Comparison of ENCODE assay signal across 1 cellular context in the genomic region with DNA sequence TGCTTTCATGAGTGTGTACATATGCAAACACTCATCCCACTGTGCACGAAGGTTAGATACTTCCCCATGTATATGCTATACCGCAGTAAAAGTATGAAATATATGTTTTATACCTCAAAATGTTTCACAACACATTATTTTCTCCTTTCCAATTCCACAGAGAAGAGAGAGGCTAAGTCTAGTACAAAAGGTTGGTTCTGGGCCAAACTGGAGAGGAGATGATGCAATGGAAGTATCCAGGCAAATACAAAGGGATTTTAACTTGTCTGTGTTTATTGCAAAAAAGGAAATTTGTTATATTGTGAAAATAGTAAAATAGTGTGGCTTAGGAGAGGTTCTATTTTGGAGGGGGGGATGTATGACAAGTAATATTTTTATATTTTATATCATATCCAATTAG.
A peak's percentile ranks its signal among the peaks of the same experiment; 100 is the strongest.
TF ChIP-seq lines count a peak whose summit lies in the region.

No MANE protein-coding gene starts in this region.

TF ChIP-seq in HepG2, 621 proteins besides CTCF, POLR2A, EP300 and RAD21 (continued from another document and continues in another):
- TF ChIP-seq, protein P1, sequence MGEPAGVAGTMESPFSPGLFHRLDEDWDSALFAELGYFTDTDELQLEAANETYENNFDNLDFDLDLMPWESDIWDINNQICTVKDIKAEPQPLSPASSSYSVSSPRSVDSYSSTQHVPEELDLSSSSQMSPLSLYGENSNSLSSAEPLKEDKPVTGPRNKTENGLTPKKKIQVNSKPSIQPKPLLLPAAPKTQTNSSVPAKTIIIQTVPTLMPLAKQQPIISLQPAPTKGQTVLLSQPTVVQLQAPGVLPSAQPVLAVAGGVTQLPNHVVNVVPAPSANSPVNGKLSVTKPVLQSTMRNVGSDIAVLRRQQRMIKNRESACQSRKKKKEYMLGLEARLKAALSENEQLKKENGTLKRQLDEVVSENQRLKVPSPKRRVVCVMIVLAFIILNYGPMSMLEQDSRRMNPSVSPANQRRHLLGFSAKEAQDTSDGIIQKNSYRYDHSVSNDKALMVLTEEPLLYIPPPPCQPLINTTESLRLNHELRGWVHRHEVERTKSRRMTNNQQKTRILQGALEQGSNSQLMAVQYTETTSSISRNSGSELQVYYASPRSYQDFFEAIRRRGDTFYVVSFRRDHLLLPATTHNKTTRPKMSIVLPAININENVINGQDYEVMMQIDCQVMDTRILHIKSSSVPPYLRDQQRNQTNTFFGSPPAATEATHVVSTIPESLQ (CRISPR knock-in tag; conservative IDR thresholded peaks at IDR 0.05), result no peak
- no peak for TF ChIP-seq TP53 (CRISPR knock-in tag; conservative IDR thresholded peaks at IDR 0.05)
- TF ChIP-seq ZNF550 (CRISPR knock-in tag; IDR thresholded peaks at IDR 0.05; ENCODE audit: borderline replicate concordance), result no peak
- no peak for TF ChIP-seq STAT5B (CRISPR knock-in tag; IDR thresholded peaks at IDR 0.05)
- no peak for TF ChIP-seq HOXA7 (CRISPR knock-in tag; IDR thresholded peaks at IDR 0.05)
- no peak for TF ChIP-seq ZNF558 (CRISPR knock-in tag; IDR thresholded peaks at IDR 0.05; ENCODE audit: borderline replicate concordance)
- peak; percentile 94 for TF ChIP-seq ZNF644 (CRISPR knock-in tag; IDR thresholded peaks at IDR 0.05; ENCODE audit: low read depth)
- TF ChIP-seq, protein P2, sequence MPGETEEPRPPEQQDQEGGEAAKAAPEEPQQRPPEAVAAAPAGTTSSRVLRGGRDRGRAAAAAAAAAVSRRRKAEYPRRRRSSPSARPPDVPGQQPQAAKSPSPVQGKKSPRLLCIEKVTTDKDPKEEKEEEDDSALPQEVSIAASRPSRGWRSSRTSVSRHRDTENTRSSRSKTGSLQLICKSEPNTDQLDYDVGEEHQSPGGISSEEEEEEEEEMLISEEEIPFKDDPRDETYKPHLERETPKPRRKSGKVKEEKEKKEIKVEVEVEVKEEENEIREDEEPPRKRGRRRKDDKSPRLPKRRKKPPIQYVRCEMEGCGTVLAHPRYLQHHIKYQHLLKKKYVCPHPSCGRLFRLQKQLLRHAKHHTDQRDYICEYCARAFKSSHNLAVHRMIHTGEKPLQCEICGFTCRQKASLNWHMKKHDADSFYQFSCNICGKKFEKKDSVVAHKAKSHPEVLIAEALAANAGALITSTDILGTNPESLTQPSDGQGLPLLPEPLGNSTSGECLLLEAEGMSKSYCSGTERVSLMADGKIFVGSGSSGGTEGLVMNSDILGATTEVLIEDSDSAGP (CRISPR knock-in tag; IDR thresholded peaks at IDR 0.05; ENCODE audit: borderline replicate concordance), result no peak
- no peak for TF ChIP-seq RXRB (CRISPR knock-in tag; IDR thresholded peaks at IDR 0.05; ENCODE audit: borderline replicate concordance)
- TF ChIP-seq TCF7L2 (IDR thresholded peaks at IDR 0.05; ENCODE audit: low read depth, low read length), result no peak
- no peak for TF ChIP-seq SOX13 (IDR thresholded peaks at IDR 0.05)
- TF ChIP-seq SOX13 (CRISPR knock-in tag; conservative IDR thresholded peaks at IDR 0.05 in 1 of 2, IDR thresholded peaks at IDR 0.05 in 1 of 2), result peak in 1 of 2 experiments; percentile 77; a peak in 2 of 4 replicates
- TF ChIP-seq, protein P3, sequence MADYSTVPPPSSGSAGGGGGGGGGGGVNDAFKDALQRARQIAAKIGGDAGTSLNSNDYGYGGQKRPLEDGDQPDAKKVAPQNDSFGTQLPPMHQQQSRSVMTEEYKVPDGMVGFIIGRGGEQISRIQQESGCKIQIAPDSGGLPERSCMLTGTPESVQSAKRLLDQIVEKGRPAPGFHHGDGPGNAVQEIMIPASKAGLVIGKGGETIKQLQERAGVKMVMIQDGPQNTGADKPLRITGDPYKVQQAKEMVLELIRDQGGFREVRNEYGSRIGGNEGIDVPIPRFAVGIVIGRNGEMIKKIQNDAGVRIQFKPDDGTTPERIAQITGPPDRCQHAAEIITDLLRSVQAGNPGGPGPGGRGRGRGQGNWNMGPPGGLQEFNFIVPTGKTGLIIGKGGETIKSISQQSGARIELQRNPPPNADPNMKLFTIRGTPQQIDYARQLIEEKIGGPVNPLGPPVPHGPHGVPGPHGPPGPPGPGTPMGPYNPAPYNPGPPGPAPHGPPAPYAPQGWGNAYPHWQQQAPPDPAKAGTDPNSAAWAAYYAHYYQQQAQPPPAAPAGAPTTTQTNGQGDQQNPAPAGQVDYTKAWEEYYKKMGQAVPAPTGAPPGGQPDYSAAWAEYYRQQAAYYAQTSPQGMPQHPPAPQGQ (CRISPR knock-in tag; IDR thresholded peaks at IDR 0.05; ENCODE audit: borderline replicate concordance), result no peak
- no peak for TF ChIP-seq ESRRA (CRISPR knock-in tag; IDR thresholded peaks at IDR 0.05; ENCODE audit: low read depth)
- TF ChIP-seq RARA (CRISPR knock-in tag; IDR thresholded peaks at IDR 0.05), result 0 out of 2 replicates have a peak, but pooled peaks have one; percentile 21
- TF ChIP-seq HIVEP1 (CRISPR knock-in tag; IDR thresholded peaks at IDR 0.05), result no peak
- no peak for TF ChIP-seq NR2C2 (CRISPR knock-in tag; IDR thresholded peaks at IDR 0.05; ENCODE audit: borderline replicate concordance)
- TF ChIP-seq, protein P4, sequence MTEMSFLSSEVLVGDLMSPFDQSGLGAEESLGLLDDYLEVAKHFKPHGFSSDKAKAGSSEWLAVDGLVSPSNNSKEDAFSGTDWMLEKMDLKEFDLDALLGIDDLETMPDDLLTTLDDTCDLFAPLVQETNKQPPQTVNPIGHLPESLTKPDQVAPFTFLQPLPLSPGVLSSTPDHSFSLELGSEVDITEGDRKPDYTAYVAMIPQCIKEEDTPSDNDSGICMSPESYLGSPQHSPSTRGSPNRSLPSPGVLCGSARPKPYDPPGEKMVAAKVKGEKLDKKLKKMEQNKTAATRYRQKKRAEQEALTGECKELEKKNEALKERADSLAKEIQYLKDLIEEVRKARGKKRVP (CRISPR knock-in tag; IDR thresholded peaks at IDR 0.05), result peak; percentile 66 to 94; a peak in 3 of 4 replicates
- TF ChIP-seq ZNF510 (CRISPR knock-in tag; IDR thresholded peaks at IDR 0.05; ENCODE audit: low read depth), result no peak
- TF ChIP-seq, protein P5, sequence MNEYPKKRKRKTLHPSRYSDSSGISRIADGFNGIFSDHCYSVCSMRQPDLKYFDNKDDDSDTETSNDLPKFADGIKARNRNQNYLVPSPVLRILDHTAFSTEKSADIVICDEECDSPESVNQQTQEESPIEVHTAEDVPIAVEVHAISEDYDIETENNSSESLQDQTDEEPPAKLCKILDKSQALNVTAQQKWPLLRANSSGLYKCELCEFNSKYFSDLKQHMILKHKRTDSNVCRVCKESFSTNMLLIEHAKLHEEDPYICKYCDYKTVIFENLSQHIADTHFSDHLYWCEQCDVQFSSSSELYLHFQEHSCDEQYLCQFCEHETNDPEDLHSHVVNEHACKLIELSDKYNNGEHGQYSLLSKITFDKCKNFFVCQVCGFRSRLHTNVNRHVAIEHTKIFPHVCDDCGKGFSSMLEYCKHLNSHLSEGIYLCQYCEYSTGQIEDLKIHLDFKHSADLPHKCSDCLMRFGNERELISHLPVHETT (CRISPR knock-in tag; conservative IDR thresholded peaks at IDR 0.05), result no peak
- TF ChIP-seq ZNF329 (CRISPR knock-in tag; IDR thresholded peaks at IDR 0.05; ENCODE audit: low read depth), result no peak
- TF ChIP-seq SMYD3 (CRISPR knock-in tag; IDR thresholded peaks at IDR 0.05), result no peak
- TF ChIP-seq ARID2 (CRISPR knock-in tag; IDR thresholded peaks at IDR 0.05; ENCODE audit: borderline replicate concordance), result 0 out of 2 replicates have a peak, but pooled peaks have one; percentile 37
- TF ChIP-seq ETV6 (CRISPR knock-in tag; conservative IDR thresholded peaks at IDR 0.05), result no peak
- no peak for TF ChIP-seq ZNF44 (CRISPR knock-in tag; IDR thresholded peaks at IDR 0.05)
- TF ChIP-seq, protein P6, sequence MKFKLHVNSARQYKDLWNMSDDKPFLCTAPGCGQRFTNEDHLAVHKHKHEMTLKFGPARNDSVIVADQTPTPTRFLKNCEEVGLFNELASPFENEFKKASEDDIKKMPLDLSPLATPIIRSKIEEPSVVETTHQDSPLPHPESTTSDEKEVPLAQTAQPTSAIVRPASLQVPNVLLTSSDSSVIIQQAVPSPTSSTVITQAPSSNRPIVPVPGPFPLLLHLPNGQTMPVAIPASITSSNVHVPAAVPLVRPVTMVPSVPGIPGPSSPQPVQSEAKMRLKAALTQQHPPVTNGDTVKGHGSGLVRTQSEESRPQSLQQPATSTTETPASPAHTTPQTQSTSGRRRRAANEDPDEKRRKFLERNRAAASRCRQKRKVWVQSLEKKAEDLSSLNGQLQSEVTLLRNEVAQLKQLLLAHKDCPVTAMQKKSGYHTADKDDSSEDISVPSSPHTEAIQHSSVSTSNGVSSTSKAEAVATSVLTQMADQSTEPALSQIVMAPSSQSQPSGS (CRISPR knock-in tag; IDR thresholded peaks at IDR 0.05), result 0 out of 2 replicates have a peak, but pooled peaks have one; percentile 25
- TF ChIP-seq ZNF331 (CRISPR knock-in tag; IDR thresholded peaks at IDR 0.05), result peak; percentile 52; the same call in 1 of the 2 replicates
- TF ChIP-seq, protein P7, sequence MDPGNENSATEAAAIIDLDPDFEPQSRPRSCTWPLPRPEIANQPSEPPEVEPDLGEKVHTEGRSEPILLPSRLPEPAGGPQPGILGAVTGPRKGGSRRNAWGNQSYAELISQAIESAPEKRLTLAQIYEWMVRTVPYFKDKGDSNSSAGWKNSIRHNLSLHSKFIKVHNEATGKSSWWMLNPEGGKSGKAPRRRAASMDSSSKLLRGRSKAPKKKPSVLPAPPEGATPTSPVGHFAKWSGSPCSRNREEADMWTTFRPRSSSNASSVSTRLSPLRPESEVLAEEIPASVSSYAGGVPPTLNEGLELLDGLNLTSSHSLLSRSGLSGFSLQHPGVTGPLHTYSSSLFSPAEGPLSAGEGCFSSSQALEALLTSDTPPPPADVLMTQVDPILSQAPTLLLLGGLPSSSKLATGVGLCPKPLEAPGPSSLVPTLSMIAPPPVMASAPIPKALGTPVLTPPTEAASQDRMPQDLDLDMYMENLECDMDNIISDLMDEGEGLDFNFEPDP (CRISPR knock-in tag; conservative IDR thresholded peaks at IDR 0.05), result no peak
- TF ChIP-seq, protein P8, sequence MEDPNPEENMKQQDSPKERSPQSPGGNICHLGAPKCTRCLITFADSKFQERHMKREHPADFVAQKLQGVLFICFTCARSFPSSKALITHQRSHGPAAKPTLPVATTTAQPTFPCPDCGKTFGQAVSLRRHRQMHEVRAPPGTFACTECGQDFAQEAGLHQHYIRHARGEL (CRISPR knock-in tag; IDR thresholded peaks at IDR 0.05), result no peak
- TF ChIP-seq CEBPG (CRISPR knock-in tag; IDR thresholded peaks at IDR 0.05), result peak; percentile 96
- TF ChIP-seq FOXA1 (IDR thresholded peaks at IDR 0.05), result no peak
- no peak for TF ChIP-seq FOXA1 (CRISPR knock-in tag; IDR thresholded peaks at IDR 0.05)
- TF ChIP-seq HMG20A (CRISPR knock-in tag; IDR thresholded peaks at IDR 0.05; ENCODE audit: borderline replicate concordance), result peak; percentile 10; the same call in 1 of the 2 replicates
- TF ChIP-seq, protein P9, sequence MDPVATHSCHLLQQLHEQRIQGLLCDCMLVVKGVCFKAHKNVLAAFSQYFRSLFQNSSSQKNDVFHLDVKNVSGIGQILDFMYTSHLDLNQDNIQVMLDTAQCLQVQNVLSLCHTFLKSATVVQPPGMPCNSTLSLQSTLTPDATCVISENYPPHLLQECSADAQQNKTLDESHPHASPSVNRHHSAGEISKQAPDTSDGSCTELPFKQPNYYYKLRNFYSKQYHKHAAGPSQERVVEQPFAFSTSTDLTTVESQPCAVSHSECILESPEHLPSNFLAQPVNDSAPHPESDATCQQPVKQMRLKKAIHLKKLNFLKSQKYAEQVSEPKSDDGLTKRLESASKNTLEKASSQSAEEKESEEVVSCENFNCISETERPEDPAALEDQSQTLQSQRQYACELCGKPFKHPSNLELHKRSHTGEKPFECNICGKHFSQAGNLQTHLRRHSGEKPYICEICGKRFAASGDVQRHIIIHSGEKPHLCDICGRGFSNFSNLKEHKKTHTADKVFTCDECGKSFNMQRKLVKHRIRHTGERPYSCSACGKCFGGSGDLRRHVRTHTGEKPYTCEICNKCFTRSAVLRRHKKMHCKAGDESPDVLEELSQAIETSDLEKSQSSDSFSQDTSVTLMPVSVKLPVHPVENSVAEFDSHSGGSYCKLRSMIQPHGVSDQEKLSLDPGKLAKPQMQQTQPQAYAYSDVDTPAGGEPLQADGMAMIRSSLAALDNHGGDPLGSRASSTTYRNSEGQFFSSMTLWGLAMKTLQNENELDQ (CRISPR knock-in tag; IDR thresholded peaks at IDR 0.05; ENCODE audit: borderline replicate concordance), result no peak
- TF ChIP-seq, protein P10, sequence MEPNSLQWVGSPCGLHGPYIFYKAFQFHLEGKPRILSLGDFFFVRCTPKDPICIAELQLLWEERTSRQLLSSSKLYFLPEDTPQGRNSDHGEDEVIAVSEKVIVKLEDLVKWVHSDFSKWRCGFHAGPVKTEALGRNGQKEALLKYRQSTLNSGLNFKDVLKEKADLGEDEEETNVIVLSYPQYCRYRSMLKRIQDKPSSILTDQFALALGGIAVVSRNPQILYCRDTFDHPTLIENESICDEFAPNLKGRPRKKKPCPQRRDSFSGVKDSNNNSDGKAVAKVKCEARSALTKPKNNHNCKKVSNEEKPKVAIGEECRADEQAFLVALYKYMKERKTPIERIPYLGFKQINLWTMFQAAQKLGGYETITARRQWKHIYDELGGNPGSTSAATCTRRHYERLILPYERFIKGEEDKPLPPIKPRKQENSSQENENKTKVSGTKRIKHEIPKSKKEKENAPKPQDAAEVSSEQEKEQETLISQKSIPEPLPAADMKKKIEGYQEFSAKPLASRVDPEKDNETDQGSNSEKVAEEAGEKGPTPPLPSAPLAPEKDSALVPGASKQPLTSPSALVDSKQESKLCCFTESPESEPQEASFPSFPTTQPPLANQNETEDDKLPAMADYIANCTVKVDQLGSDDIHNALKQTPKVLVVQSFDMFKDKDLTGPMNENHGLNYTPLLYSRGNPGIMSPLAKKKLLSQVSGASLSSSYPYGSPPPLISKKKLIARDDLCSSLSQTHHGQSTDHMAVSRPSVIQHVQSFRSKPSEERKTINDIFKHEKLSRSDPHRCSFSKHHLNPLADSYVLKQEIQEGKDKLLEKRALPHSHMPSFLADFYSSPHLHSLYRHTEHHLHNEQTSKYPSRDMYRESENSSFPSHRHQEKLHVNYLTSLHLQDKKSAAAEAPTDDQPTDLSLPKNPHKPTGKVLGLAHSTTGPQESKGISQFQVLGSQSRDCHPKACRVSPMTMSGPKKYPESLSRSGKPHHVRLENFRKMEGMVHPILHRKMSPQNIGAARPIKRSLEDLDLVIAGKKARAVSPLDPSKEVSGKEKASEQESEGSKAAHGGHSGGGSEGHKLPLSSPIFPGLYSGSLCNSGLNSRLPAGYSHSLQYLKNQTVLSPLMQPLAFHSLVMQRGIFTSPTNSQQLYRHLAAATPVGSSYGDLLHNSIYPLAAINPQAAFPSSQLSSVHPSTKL (CRISPR knock-in tag; IDR thresholded peaks at IDR 0.05), result peak; percentile 71; the same call in 1 of the 2 replicates
- TF ChIP-seq SP2 (CRISPR knock-in tag; IDR thresholded peaks at IDR 0.05), result no peak
- TF ChIP-seq NFKBIZ (CRISPR knock-in tag; IDR thresholded peaks at IDR 0.05), result no peak
- TF ChIP-seq HDAC6 (IDR thresholded peaks at IDR 0.05; ENCODE audit: low read depth, low read length), result no peak
- TF ChIP-seq, protein P11, sequence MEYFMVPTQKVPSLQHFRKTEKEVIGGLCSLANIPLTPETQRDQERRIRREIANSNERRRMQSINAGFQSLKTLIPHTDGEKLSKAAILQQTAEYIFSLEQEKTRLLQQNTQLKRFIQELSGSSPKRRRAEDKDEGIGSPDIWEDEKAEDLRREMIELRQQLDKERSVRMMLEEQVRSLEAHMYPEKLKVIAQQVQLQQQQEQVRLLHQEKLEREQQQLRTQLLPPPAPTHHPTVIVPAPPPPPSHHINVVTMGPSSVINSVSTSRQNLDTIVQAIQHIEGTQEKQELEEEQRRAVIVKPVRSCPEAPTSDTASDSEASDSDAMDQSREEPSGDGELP (IDR thresholded peaks at IDR 0.05; ENCODE audit: borderline replicate concordance, low read depth), result no peak
- TF ChIP-seq THAP11 (CRISPR knock-in tag; IDR thresholded peaks at IDR 0.05), result 0 out of 2 replicates have a peak, but pooled peaks have one; percentile 30
- no peak for TF ChIP-seq ZNF33A (CRISPR knock-in tag; IDR thresholded peaks at IDR 0.05; ENCODE audit: borderline replicate concordance)
